Comparison of ENCODE assay signal across 28 cellular contexts in the genomic region with DNA sequence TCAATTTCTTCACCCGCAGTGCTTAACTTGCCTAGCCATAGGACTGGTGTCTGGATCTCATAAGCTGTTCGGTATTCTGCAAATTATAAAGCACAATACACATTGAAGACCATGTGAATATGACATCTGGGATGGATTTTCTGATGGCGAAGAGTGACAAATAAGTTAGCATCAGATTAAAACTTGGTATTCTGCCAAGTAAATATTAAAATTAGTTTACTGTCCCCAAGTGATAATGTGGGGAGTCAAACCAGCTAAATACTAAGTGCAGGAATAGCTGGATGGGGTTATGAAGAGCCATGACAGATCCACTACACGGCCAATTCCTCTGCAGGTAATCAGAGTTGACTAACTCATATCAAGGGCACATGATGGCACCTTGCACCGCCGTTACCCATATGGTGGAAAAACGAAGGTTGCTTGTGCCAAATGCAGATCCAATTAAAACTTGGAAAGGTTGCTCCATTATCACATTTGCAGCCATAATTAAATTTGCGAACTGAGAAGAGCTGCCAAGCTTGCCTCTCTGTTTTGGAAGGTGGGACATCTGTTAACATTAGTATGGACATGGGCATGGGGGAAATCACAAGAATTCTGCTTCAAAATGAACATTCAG.
"Had no signal": no experiment of that assay in that cellular context is flagged by ENCODE, and none has a peak within 500 bp of the region (broad histone marks: within the 10 kb centered on the region; RNA-seq: fewer than 3 reads in every experiment).

No MANE protein-coding gene starts in this region.

- H3K36me3 Mint-ChIP-seq: activated CD4-positive, alpha-beta memory T cell treated with anti-CD3 and anti-CD28 coated beads for 36 hours; activated naive CD8-positive, alpha-beta T cell treated with anti-CD3 and anti-CD28 coated beads for 36 hours; T-cell had no signal

- H3K4me3 Mint-ChIP-seq: activated B cell treated with CpG ODN at 0.5 μM for 24 hours; activated CD4-positive, alpha-beta memory T cell treated with anti-CD3 and anti-CD28 coated beads for 36 hours; activated CD4-positive, alpha-beta T cell treated with anti-CD3 and anti-CD28 coated beads, Interleukin-2, amount 10 ng/mL, durations not matched to agents 24 days and 14 days; activated naive CD4-positive, alpha-beta T cell treated with anti-CD3 and anti-CD28 coated beads for 36 hours; activated naive CD8-positive, alpha-beta T cell treated with anti-CD3 and anti-CD28 coated beads for 36 hours; activated T-cell treated with anti-CD3 and anti-CD28 coated beads, Interleukin-2, amount 50 U/mL, for 4 hours; T-cell had no signal

- H3K4me3 ChIP-seq: cardiac muscle cell, colonic mucosa, MG63, SJSA1 had no signal

- H3K4me1 ChIP-seq: colonic mucosa, SJSA1 had no signal

- DNase-seq: activated B cell treated with CpG ODN at 0.5 μM for 24 hours; activated CD4-positive, alpha-beta memory T cell treated with anti-CD3 and anti-CD28 coated beads for 36 hours; activated CD4-positive, alpha-beta T cell treated with anti-CD3 and anti-CD28 coated beads for 1 hour; activated CD4-positive, alpha-beta T cell treated with anti-CD3 and anti-CD28 coated beads, Interleukin-2, amount 10 ng/mL, durations not matched to agents 24 days and 14 days; activated CD8-positive, alpha-beta memory T cell treated with anti-CD3 and anti-CD28 coated beads for 24 hours; activated effector memory CD4-positive, alpha-beta T cell treated with anti-CD3 and anti-CD28 coated beads, Interleukin-2, amount 50 U/mL, for 16 hours; activated naive CD4-positive, alpha-beta T cell treated with anti-CD3 and anti-CD28 coated beads for 36 hours; activated naive CD8-positive, alpha-beta T cell treated with anti-CD3 and anti-CD28 coated beads for 36 hours; activated T-cell treated with anti-CD3 and anti-CD28 coated beads, Interleukin-2, amount 50 U/mL, for 4 hours; brain microvascular endothelial cell; cerebellar nuclear complex; colonic mucosa; MG63; MV-4-11; NCI-H1105; NCI-H1436; NCI-H187 treated with DMSO at 0.1 percent for 48 hours; NCI-H2081 treated with DMSO at 0.1 percent for 48 hours; NCI-H226; NCI-H510A treated with DMSO at 0.1 percent for 48 hours; NK-92 treated with Interleukin-12 subunit alpha and Interleukin-12 subunit beta, amount 100 ng/mL, for 24 hours; PC-3; SHP77; T-cell; T-helper 2 cell; T1000 had no signal

- H3K9me3 ChIP-seq: colonic mucosa, MG63 had no signal

- H3K4me1 Mint-ChIP-seq: activated B cell treated with CpG ODN at 0.5 μM for 24 hours; activated CD4-positive, alpha-beta T cell treated with anti-CD3 and anti-CD28 coated beads, Interleukin-2, amount 10 ng/mL, durations not matched to agents 24 days and 14 days; activated naive CD8-positive, alpha-beta T cell treated with anti-CD3 and anti-CD28 coated beads for 36 hours; T-cell had no signal

- H3K27me3 Mint-ChIP-seq: activated B cell treated with CpG ODN at 0.5 μM for 24 hours; activated CD4-positive, alpha-beta T cell treated with anti-CD3 and anti-CD28 coated beads, Interleukin-2, amount 10 ng/mL, durations not matched to agents 24 days and 14 days; activated naive CD8-positive, alpha-beta T cell treated with anti-CD3 and anti-CD28 coated beads for 36 hours had no signal

- H3K27ac ChIP-seq: brain microvascular endothelial cell, cardiac muscle cell, colonic mucosa, SJSA1 had no signal

- H3K9me3 Mint-ChIP-seq: activated B cell treated with CpG ODN at 0.5 μM for 24 hours; activated CD4-positive, alpha-beta memory T cell treated with anti-CD3 and anti-CD28 coated beads for 36 hours; activated naive CD4-positive, alpha-beta T cell treated with anti-CD3 and anti-CD28 coated beads for 36 hours; activated T-cell treated with anti-CD3 and anti-CD28 coated beads, Interleukin-2, amount 50 U/mL, for 4 hours had no signal

- H3K27ac Mint-ChIP-seq: activated B cell treated with CpG ODN at 0.5 μM for 24 hours; activated CD4-positive, alpha-beta memory T cell treated with anti-CD3 and anti-CD28 coated beads for 36 hours; activated CD4-positive, alpha-beta T cell treated with anti-CD3 and anti-CD28 coated beads, Interleukin-2, amount 10 ng/mL, durations not matched to agents 24 days and 14 days; activated naive CD4-positive, alpha-beta T cell treated with anti-CD3 and anti-CD28 coated beads for 36 hours; activated naive CD8-positive, alpha-beta T cell treated with anti-CD3 and anti-CD28 coated beads for 36 hours; T-cell had no signal

- H3K36me3 ChIP-seq: brain microvascular endothelial cell, cardiac muscle cell, colonic mucosa, MG63, SJSA1 had no signal
